ENCODE assay signal across 1 cellular context in the genomic region with DNA sequence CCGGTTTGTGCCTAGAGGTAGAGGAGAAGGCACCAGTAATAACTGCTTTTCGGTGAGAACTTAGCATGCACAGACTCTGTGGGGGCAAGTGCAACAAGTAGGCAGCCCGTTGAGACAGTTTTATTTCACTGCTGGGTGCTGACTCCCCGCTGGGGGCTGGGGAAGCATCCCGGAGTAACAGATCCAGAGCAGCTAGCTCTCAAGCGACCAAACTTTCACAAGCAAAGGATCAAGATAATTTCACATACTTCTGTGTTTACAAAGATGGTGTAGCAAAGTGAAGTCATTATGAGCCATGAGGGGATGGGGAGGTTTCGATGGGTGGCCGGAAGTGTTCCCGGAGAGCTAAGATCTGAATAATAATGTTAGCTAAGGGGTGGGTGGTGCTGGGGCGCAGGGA.
TF ChIP-seq lines count a peak whose summit lies in the region.

No MANE protein-coding gene starts in this region.

TF ChIP-seq in IMR-90, 13 proteins besides CTCF, POLR2A, EP300 and RAD21:
- TF ChIP-seq CEBPB (IDR thresholded peaks at IDR 0.05; ENCODE audit: low read depth, low read length) (peak; percentile 72), RCOR1 (IDR thresholded peaks at IDR 0.05; ENCODE audit: insufficient replicate concordance, low read length) (peak; percentile 17), CHD1 (IDR thresholded peaks at IDR 0.05; ENCODE audit: low read depth, low read length) (no peak), SMC3 (IDR thresholded peaks at IDR 0.05; ENCODE audit: low read depth, low read length) (peak; percentile 22; the same call in 1 of the 2 replicates), BHLHE40 (IDR thresholded peaks at IDR 0.05; ENCODE audit: low read depth, low read length) (no peak), RFX5 (IDR thresholded peaks at IDR 0.05; ENCODE audit: low read depth, low read length) (no peak)
